25 cellular contexts compared by ENCODE assay signal in the genomic region with DNA sequence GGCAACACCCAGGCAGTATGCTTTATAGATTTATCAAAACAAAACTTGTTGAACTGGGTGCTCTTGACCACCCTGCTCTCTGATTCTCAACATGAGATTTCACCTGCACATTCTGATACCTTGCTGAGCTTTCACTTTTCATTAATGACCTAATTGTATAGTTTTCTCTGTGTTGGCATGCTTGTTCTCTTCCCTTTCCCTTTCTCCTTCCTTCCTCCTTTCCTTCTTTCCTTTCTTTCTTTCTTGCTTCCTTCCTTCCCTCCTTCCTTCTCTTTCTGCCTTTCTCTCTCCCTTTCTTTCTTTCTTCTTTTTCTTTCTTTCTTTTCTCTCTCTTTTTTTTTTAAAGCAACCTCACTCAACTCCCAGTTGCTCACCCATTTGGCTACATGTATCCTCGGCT.
"Had no signal": no experiment of that assay in that cellular context is flagged by ENCODE, and none has a peak within 500 bp of the region (broad histone marks: within the 10 kb centered on the region; RNA-seq: fewer than 3 reads in every experiment).

No MANE protein-coding gene starts in this region.

- H2AFZ ChIP-seq: neural progenitor cell, parathyroid adenoma had no signal

- H3K4me3 Mint-ChIP-seq: central memory CD8-positive, alpha-beta T cell; effector memory CD8-positive, alpha-beta T cell; natural killer cell; neural progenitor cell had no signal

- H3K4me1 Mint-ChIP-seq: central memory CD8-positive, alpha-beta T cell; natural killer cell had no signal

- H3K36me3 ChIP-seq: esophagus squamous epithelium, lower lobe of right lung, neural progenitor cell, right lobe of liver, stomach, thoracic aorta, tibial nerve had no signal

- FAIRE-seq: keratinocyte, small intestine had no signal

- H3K27ac ChIP-seq: coronary artery, esophagus squamous epithelium, lower lobe of right lung, neural progenitor cell, parathyroid adenoma, right lobe of liver, stomach, thoracic aorta, tibial nerve had no signal

- H3K4me3 ChIP-seq: coronary artery, esophagus squamous epithelium, lower lobe of right lung, neural progenitor cell, right lobe of liver, stomach, thoracic aorta, tibial nerve had no signal

- DNase-seq: dermis blood vessel endothelial cell; effector memory CD8-positive, alpha-beta T cell; erythroblast; esophagus squamous epithelium; foreskin melanocyte; glutamatergic neuron; left ventricle myocardium superior; lower lobe of right lung; natural killer cell; right lobe of liver; small intestine; stimulated activated CD4-positive, alpha-beta T cell treated with anti-CD3 and anti-CD28 coated beads, Interleukin-12 subunit alpha, Interleukin-12 subunit beta, amount 100 ng/mL, for 4 hours; stimulated activated CD4-positive, alpha-beta T cell treated with anti-CD3 and anti-CD28 coated beads, Interleukin-1b, Interleukin-23, amount 100 ng/mL, for 48 hours; stimulated activated CD4-positive, alpha-beta T cell treated with anti-CD3 and anti-CD28 coated beads, Interleukin-4, amount 100 ng/mL, for 1 hour; stimulated activated CD8-positive, alpha-beta memory T cell treated with anti-CD3 and anti-CD28 coated beads, Interleukin-4, amount 100 ng/mL, for 48 hours; stimulated activated naive CD4-positive, alpha-beta T cell; stomach had no signal

- ATAC-seq: effector memory CD8-positive, alpha-beta T cell; left ventricle myocardium superior; natural killer cell had no signal

- H3K9me3 ChIP-seq: esophagus squamous epithelium, lower lobe of right lung, right lobe of liver, thoracic aorta had no signal

- H3K27ac Mint-ChIP-seq: effector memory CD8-positive, alpha-beta T cell; natural killer cell; neural progenitor cell; progenitor cell of endocrine pancreas had no signal

- H3K9ac ChIP-seq: neural progenitor cell, parathyroid adenoma had no signal

- H3K4me2 ChIP-seq: neural progenitor cell had no signal

- H3K27me3 Mint-ChIP-seq: central memory CD8-positive, alpha-beta T cell; effector memory CD8-positive, alpha-beta T cell; progenitor cell of endocrine pancreas had no signal

- H3K4me1 ChIP-seq: esophagus squamous epithelium, lower lobe of right lung, parathyroid adenoma, right lobe of liver had no signal

- H3K79me2 ChIP-seq: parathyroid adenoma had no signal

- H3K27me3 ChIP-seq: esophagus squamous epithelium, neural progenitor cell, right lobe of liver, stomach, tibial nerve had no signal

- H3K36me3 Mint-ChIP-seq: natural killer cell, neural progenitor cell had no signal
